Comparison of ENCODE assay signal across 32 cellular contexts in genomic region chr10:17119845-17120244, GRCh38.
"Had no signal": no experiment of that assay in that cellular context is flagged by ENCODE, and none has a peak within 500 bp of the region (broad histone marks: within the 10 kb centered on the region; RNA-seq: fewer than 3 reads in every experiment).

No MANE protein-coding gene starts in this region.

- H3K36me3 ChIP-seq: neutrophil, ovary, prostate gland, stomach, thyroid gland, transverse colon, upper lobe of left lung, vagina had no signal

- H3K4me3 Mint-ChIP-seq: memory B cell; naive thymus-derived CD4-positive, alpha-beta T cell; natural killer cell treated with Interleukin-12 subunit alpha and Interleukin-12 subunit beta and Interleukin-15 and Interleukin-18, amount 100 ng/mL, for 72 hours; neural crest cell; stimulated activated naive B cell treated with anti-CD40 and anti-IgM and Interleukin-4, amounts not matched to agents 10 μg/mL and 1 μg/mL and 100 μg/mL, for 72 hours had no signal

- H3K27me3 ChIP-seq: heart right ventricle, neutrophil, ovary, stomach, testis, thyroid gland, transverse colon, upper lobe of left lung, vagina had no signal

- H3K9me3 ChIP-seq: heart right ventricle, left ventricle myocardium inferior, mucosa of descending colon, neutrophil, ovary, prostate gland, stomach, testis, thyroid gland, transverse colon, upper lobe of left lung, vagina had no signal

- H3K27ac ChIP-seq: heart right ventricle, left ventricle myocardium inferior, neutrophil, ovary, prostate gland, skin epidermis, stomach, testis, thyroid gland, transverse colon, upper lobe of left lung, vagina had no signal

- H3K9me3 Mint-ChIP-seq: memory B cell; naive thymus-derived CD4-positive, alpha-beta T cell; natural killer cell treated with Interleukin-12 subunit alpha and Interleukin-12 subunit beta and Interleukin-15 and Interleukin-18, amount 100 ng/mL, for 72 hours; neural crest cell; stimulated activated naive B cell treated with anti-CD40 and anti-IgM and Interleukin-4, amounts not matched to agents 10 μg/mL and 1 μg/mL and 100 μg/mL, for 72 hours had no signal

- DNase-seq: heart right ventricle; hippocampal formation; left colon; left ventricle myocardium inferior; midbrain; mucosa of descending colon; naive thymus-derived CD4-positive, alpha-beta T cell; occipital lobe; ovary; posterior cingulate gyrus; retina; right cardiac atrium; stimulated activated CD4-positive, alpha-beta T cell treated with anti-CD3 and anti-CD28 coated beads, Interleukin-12 subunit alpha, Interleukin-12 subunit beta, amount 100 ng/mL, for 4 hours; stimulated activated CD4-positive, alpha-beta T cell treated with anti-CD3 and anti-CD28 coated beads, Interleukin-15, amount 100 ng/mL, for 24 hours; stimulated activated CD4-positive, alpha-beta T cell treated with anti-CD3 and anti-CD28 coated beads, Interleukin-2, amount 100 ng/mL, for 24 hours; stimulated activated CD4-positive, alpha-beta T cell treated with anti-CD3 and anti-CD28 coated beads, Interleukin-4, amount 100 ng/mL, for 1 hour; stimulated activated naive B cell treated with anti-CD40 and anti-IgM and Interleukin-4, amounts not matched to agents 10 μg/mL and 1 μg/mL and 100 μg/mL, for 72 hours; stimulated activated naive CD8-positive, alpha-beta T cell treated with anti-CD3 and anti-CD28 coated beads, Interleukin-15, Interleukin-2, amounts not matched to agents 100 U/mL and 50 U/mL, for 24 hours; stomach; testis; thyroid gland; transverse colon; upper lobe of left lung had no signal

- H3K27me3 Mint-ChIP-seq: memory B cell; naive thymus-derived CD4-positive, alpha-beta T cell; natural killer cell treated with Interleukin-12 subunit alpha and Interleukin-12 subunit beta and Interleukin-15 and Interleukin-18, amount 100 ng/mL, for 72 hours; stimulated activated naive B cell treated with anti-CD40 and anti-IgM and Interleukin-4, amounts not matched to agents 10 μg/mL and 1 μg/mL and 100 μg/mL, for 72 hours had no signal

- H3K4me3 ChIP-seq: heart right ventricle, left ventricle myocardium inferior, mucosa of descending colon, ovary, prostate gland, skin epidermis, stomach, testis, thyroid gland, transverse colon, upper lobe of left lung, vagina had no signal

- FAIRE-seq: keratinocyte had no signal

- H3K27ac Mint-ChIP-seq: memory B cell; naive thymus-derived CD4-positive, alpha-beta T cell; natural killer cell treated with Interleukin-12 subunit alpha and Interleukin-12 subunit beta and Interleukin-15 and Interleukin-18, amount 100 ng/mL, for 72 hours; stimulated activated naive B cell treated with anti-CD40 and anti-IgM and Interleukin-4, amounts not matched to agents 10 μg/mL and 1 μg/mL and 100 μg/mL, for 72 hours had no signal

- H3K4me1 ChIP-seq: heart right ventricle, left ventricle myocardium inferior, prostate gland, vagina had no signal

- H3K4me1 Mint-ChIP-seq: memory B cell; stimulated activated naive B cell treated with anti-CD40 and anti-IgM and Interleukin-4, amounts not matched to agents 10 μg/mL and 1 μg/mL and 100 μg/mL, for 72 hours had no signal

- ATAC-seq: heart right ventricle; left colon; mucosa of descending colon; naive thymus-derived CD4-positive, alpha-beta T cell; natural killer cell treated with Interleukin-12 subunit alpha and Interleukin-12 subunit beta and Interleukin-15 and Interleukin-18, amount 100 ng/mL, for 72 hours; right cardiac atrium; sciatic nerve; stimulated activated naive B cell treated with anti-CD40 and anti-IgM and Interleukin-4, amounts not matched to agents 10 μg/mL and 1 μg/mL and 100 μg/mL, for 72 hours; stimulated activated naive CD8-positive, alpha-beta T cell treated with anti-CD3 and anti-CD28 coated beads, Interleukin-15, Interleukin-2, amounts not matched to agents 100 U/mL and 50 U/mL, for 24 hours had no signal

- H3K36me3 Mint-ChIP-seq: natural killer cell treated with Interleukin-12 subunit alpha and Interleukin-12 subunit beta and Interleukin-15 and Interleukin-18, amount 100 ng/mL, for 72 hours had no signal
